ENCODE assay signal across 9 cellular contexts in genomic region chr5:160486573-160486972, GRCh38.
DNase-seq lines count a peak whose midpoint lies in the region; ATAC-seq and TF ChIP-seq lines count a peak whose summit lies in the region.
"Had no signal": no experiment of that assay in that cellular context is flagged by ENCODE, and none has a peak within 500 bp of the region (broad histone marks: within the 10 kb centered on the region; RNA-seq: fewer than 3 reads in every experiment).

No MANE protein-coding gene starts in this region.

- H3K27me3 Mint-ChIP-seq in stimulated activated naive CD8-positive, alpha-beta T cell treated with anti-CD3 and anti-CD28 coated beads, Interleukin-15, Interleukin-2, amounts not matched to agents 100 ng/mL and 50 ng/mL, for 24 hours: no peaks in the 10 kb centered on the region

- H3K27ac ChIP-seq in PC-9: no peak overlapping the region
- H3K27ac ChIP-seq: body of pancreas had no signal

- H3K9me3 Mint-ChIP-seq in stimulated activated naive CD8-positive, alpha-beta T cell treated with anti-CD3 and anti-CD28 coated beads, Interleukin-15, Interleukin-2, amounts not matched to agents 100 ng/mL and 50 ng/mL, for 24 hours: no peaks in the 10 kb centered on the region

- POLR2A ChIA-PET in PC-9 (lab: Charles Lee; ENCODE audit: unreplicated experiment): no interaction called here

- intact Hi-C loops in PC-9 (cut with micrococcal nuclease; ENCODE audit: unreplicated experiment): no loop called here

- H2AFZ ChIP-seq in PC-9: no peak overlapping the region

- no peaks in the 10 kb centered on the region for H3K36me3 ChIP-seq in PC-9 (ENCODE audit: low read depth)

- H3K4me3 ChIP-seq in PC-9: no peak overlapping the region
- H3K4me3 ChIP-seq: body of pancreas had no signal

- H3K9me3 ChIP-seq in PC-9 (ENCODE audit: insufficient read depth, low read depth): no peaks in the 10 kb centered on the region
- H3K9me3 ChIP-seq: body of pancreas had no signal

- no peak overlapping the region for H3K4me3 Mint-ChIP-seq in stimulated activated naive CD8-positive, alpha-beta T cell treated with anti-CD3 and anti-CD28 coated beads, Interleukin-15, Interleukin-2, amounts not matched to agents 100 ng/mL and 50 ng/mL, for 24 hours

- peak; percentile 55 for DNase-seq in stimulated activated CD4-positive, alpha-beta T cell treated with anti-CD3 and anti-CD28 coated beads, Interleukin-15, amount 100 ng/mL, for 24 hours
- DNase-seq in stimulated activated CD4-positive, alpha-beta T cell treated with anti-CD3 and anti-CD28 coated beads, Interleukin-2, amount 100 ng/mL, for 24 hours: no peak
- DNase-seq in activated CD4-positive, alpha-beta T cell treated with anti-CD3 and anti-CD28 coated beads for 4 hours: peak; percentile 26 to 33
- no peak for DNase-seq in NCI-H146 treated with DMSO at 0.1 percent for 48 hours (lab: John Stamatoyannopoulos, UW; ENCODE audit: unreplicated experiment)
- DNase-seq in PC-9: no peak
- no peak for DNase-seq in SIG-M5 (lab: John Stamatoyannopoulos, UW)
- DNase-seq: body of pancreas had no signal

- peaks cover 49% of the 10 kb centered on the region for H3K4me1 Mint-ChIP-seq in stimulated activated naive CD8-positive, alpha-beta T cell treated with anti-CD3 and anti-CD28 coated beads, Interleukin-15, Interleukin-2, amounts not matched to agents 100 ng/mL and 50 ng/mL, for 24 hours (ENCODE audit: low read depth)

- no peaks in the 10 kb centered on the region for H3K4me1 ChIP-seq in PC-9 (replicated peaks; ENCODE audit: insufficient read depth)
- H3K4me1 ChIP-seq: body of pancreas had no signal

- H3K79me2 ChIP-seq in PC-9 (ENCODE audit: low read depth): no peaks in the 10 kb centered on the region

- no peaks in the 10 kb centered on the region for H4K20me1 ChIP-seq in PC-9 (ENCODE audit: insufficient read depth)

- peak overlapping the region; percentile 23 for H3K27ac Mint-ChIP-seq in stimulated activated naive CD8-positive, alpha-beta T cell treated with anti-CD3 and anti-CD28 coated beads, Interleukin-15, Interleukin-2, amounts not matched to agents 100 ng/mL and 50 ng/mL, for 24 hours

- H3K9me2 ChIP-seq in PC-9 (ENCODE audit: insufficient read depth): no peaks in the 10 kb centered on the region

- peaks cover 62% of the 10 kb centered on the region for H3K36me3 Mint-ChIP-seq in stimulated activated naive CD8-positive, alpha-beta T cell treated with anti-CD3 and anti-CD28 coated beads, Interleukin-15, Interleukin-2, amounts not matched to agents 100 ng/mL and 50 ng/mL, for 24 hours (ENCODE audit: low read depth)

- no peak for TF ChIP-seq CTCF in PC-9 (conservative IDR thresholded peaks at IDR 0.05)

- peak; percentile 62 for ATAC-seq in HG02981 (IDR thresholded peaks at IDR 0.05; ENCODE audit: unreplicated experiment)
- ATAC-seq: body of pancreas had no signal

- no peak overlapping the region for H3K4me2 ChIP-seq in PC-9

- no TSS peak for BruUV-seq in PC-9 (replicated peaks; lab: Mats Ljungman, UMichigan)

- CTCF ChIA-PET in PC-9 (lab: Charles Lee): no interaction called here

- H3F3A ChIP-seq in PC-9 (ENCODE audit: insufficient read depth, low read depth): no peaks in the 10 kb centered on the region

- peaks cover 5% of the 10 kb centered on the region; the same call in 1 of the 2 replicates for H3K27me3 ChIP-seq in PC-9 (ENCODE audit: insufficient read depth, low read depth)
- H3K27me3 ChIP-seq: body of pancreas had no signal

Comparison
In these comparisons a context has a peak if more than half of its experiments do, and no peak if none do; other contexts are left out.
1. DNase-seq: peak in stimulated activated CD4-positive, alpha-beta T cell treated with anti-CD3 and anti-CD28 coated beads, Interleukin-15, amount 100 ng/mL, for 24 hours (single experiment) and activated CD4-positive, alpha-beta T cell treated with anti-CD3 and anti-CD28 coated beads for 4 hours (2 of 2); none in stimulated activated CD4-positive, alpha-beta T cell treated with anti-CD3 and anti-CD28 coated beads, Interleukin-2, amount 100 ng/mL, for 24 hours (0 of 2), NCI-H146 treated with DMSO at 0.1 percent for 48 hours (single experiment), PC-9 (0 of 2) and SIG-M5 (single experiment).